ENCODE assay signal across 20 cellular contexts in genomic region chr2:3341336-3341735, GRCh38.
"Had no signal": no experiment of that assay in that cellular context is flagged by ENCODE, and none has a peak within 500 bp of the region (broad histone marks: within the 10 kb centered on the region; RNA-seq: fewer than 3 reads in every experiment).

No MANE protein-coding gene starts in this region.

- DNase-seq: activated CD4-positive, alpha-beta T cell treated with anti-CD3 and anti-CD28 coated beads, Interleukin-2, amount 50 U/mL, for 1 hour; activated CD4-positive, CD25-positive, alpha-beta regulatory T cell treated with anti-CD3 and anti-CD28 coated beads, Interleukin-2, amount 50 U/mL, for 72 hours; activated T-cell treated with anti-CD3 and anti-CD28 coated beads, Interleukin-2, amount 50 U/mL, for 1 hour; brain microvascular endothelial cell; central memory CD4-positive, alpha-beta T cell; dermis blood vessel endothelial cell; effector CD8-positive, alpha-beta T cell; erythroblast; foreskin keratinocyte; kidney; lower lobe of right lung; naive thymus-derived CD4-positive, alpha-beta T cell; stimulated activated CD4-positive, alpha-beta T cell treated with anti-CD3 and anti-CD28 coated beads, Interleukin-2, amount 100 ng/mL, for 48 hours; stimulated activated CD8-positive, alpha-beta memory T cell treated with anti-CD3 and anti-CD28 coated beads, Interleukin-4, amount 100 ng/mL, for 48 hours; stimulated activated naive CD4-positive, alpha-beta T cell; WERI-Rb-1 had no signal

- ATAC-seq: activated naive CD4-positive, alpha-beta T cell treated with anti-CD3 and anti-CD28 coated beads, Interleukin-2, amount 50 U/mL, for 72 hours; activated T-helper 17 cell treated with anti-CD3 and anti-CD28 coated beads, Interleukin-2, amount 50 U/mL, for 72 hours; foreskin keratinocyte; naive thymus-derived CD4-positive, alpha-beta T cell had no signal

- H3K27ac Mint-ChIP-seq: activated naive CD4-positive, alpha-beta T cell treated with anti-CD3 and anti-CD28 coated beads, Interleukin-2, amount 50 U/mL, for 72 hours; activated T-helper 17 cell treated with anti-CD3 and anti-CD28 coated beads, Interleukin-2, amount 50 U/mL, for 72 hours; naive thymus-derived CD4-positive, alpha-beta T cell had no signal

- H3K27me3 Mint-ChIP-seq: activated T-helper 17 cell treated with anti-CD3 and anti-CD28 coated beads, Interleukin-2, amount 50 U/mL, for 72 hours; naive thymus-derived CD4-positive, alpha-beta T cell had no signal

- H3K27me3 ChIP-seq: ascending aorta, brain microvascular endothelial cell, foreskin keratinocyte had no signal

- H3K4me3 ChIP-seq: ascending aorta, lower lobe of right lung had no signal

- H3K36me3 ChIP-seq: brain microvascular endothelial cell, WERI-Rb-1 had no signal

- H3K9me3 ChIP-seq: ascending aorta, lower lobe of right lung had no signal

- H3K4me1 ChIP-seq: ascending aorta, foreskin keratinocyte, lower lobe of right lung had no signal

- H3K4me3 Mint-ChIP-seq: activated T-helper 17 cell treated with anti-CD3 and anti-CD28 coated beads, Interleukin-2, amount 50 U/mL, for 72 hours; naive thymus-derived CD4-positive, alpha-beta T cell; neural crest cell had no signal

- H3K4me1 Mint-ChIP-seq: activated T-helper 17 cell treated with anti-CD3 and anti-CD28 coated beads, Interleukin-2, amount 50 U/mL, for 72 hours had no signal

- H3K27ac ChIP-seq: ascending aorta, brain microvascular endothelial cell, foreskin keratinocyte, lower lobe of right lung, WERI-Rb-1 had no signal
